In the genomic region with DNA sequence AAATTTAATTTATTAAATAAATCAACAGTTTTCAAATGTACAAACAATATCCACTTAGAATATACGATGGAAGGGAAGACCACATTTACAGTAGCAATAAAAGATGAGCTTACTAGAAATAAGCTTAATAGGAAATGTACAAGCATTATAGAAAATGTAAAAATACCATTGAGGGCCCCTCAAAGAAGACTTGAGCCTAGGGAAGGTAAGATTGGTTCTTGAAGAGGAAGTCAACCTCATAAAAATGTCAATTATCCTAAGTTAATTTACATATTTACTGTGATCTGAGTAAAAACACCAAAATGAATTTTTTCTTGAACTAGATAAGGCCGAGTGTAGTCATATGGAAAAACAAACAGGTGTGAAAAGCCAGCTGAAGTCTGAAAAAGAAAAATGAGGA, we compare ENCODE assay signal across 23 cellular contexts. TPM values are rescaled to one million over a fixed set of nuclear protein-coding genes. Genes with fewer than 3 reads are reported as not detected.
"Had no signal": no experiment of that assay in that cellular context is flagged by ENCODE, and none has a peak within 500 bp of the region (broad histone marks: within the 10 kb centered on the region; RNA-seq: fewer than 3 reads in every experiment).

No MANE protein-coding gene starts in this region.

- H3K4me1 ChIP-seq: gastrocnemius medialis, lower lobe of right lung, psoas muscle, spleen, testis, tibial artery had no signal

- H3K4me3 ChIP-seq: gastrocnemius medialis, lower lobe of right lung, ovary, psoas muscle, skin epidermis, spleen, testis, tibial artery had no signal

- H3K36me3 ChIP-seq: gastrocnemius medialis, lower lobe of right lung, ovary, spleen, tibial artery had no signal

- H3K27ac ChIP-seq: epithelial cell of prostate, gastrocnemius medialis, lower lobe of right lung, ovary, psoas muscle, skin epidermis, spleen, testis, tibial artery had no signal

- H3K9me3 ChIP-seq: gastrocnemius medialis, lower lobe of right lung, ovary, testis had no signal

- DNase-seq: effector CD8-positive, alpha-beta T cell; endodermal cell; foreskin fibroblast; gastrocnemius medialis; head of caudate nucleus; left ventricle myocardium superior; lower lobe of right lung; natural killer cell; occipital lobe; ovary; posterior cingulate gyrus; psoas muscle; spleen; stimulated activated CD4-positive, alpha-beta T cell treated with anti-CD3 and anti-CD28 coated beads, Interleukin-4, amount 100 ng/mL, for 4 hours; stimulated activated naive CD8-positive, alpha-beta T cell treated with anti-CD3 and anti-CD28 coated beads, Interleukin-15, Interleukin-2, amounts not matched to agents 100 U/mL and 50 U/mL, for 24 hours; testis; tibial artery had no signal

- ATAC-seq: esophagus mucosa; gastrocnemius medialis; left ventricle myocardium superior; lower lobe of right lung; natural killer cell; psoas muscle; right cardiac atrium; stimulated activated memory B cell treated with anti-CD40 and anti-IgM and Interleukin-4, amounts not matched to agents 10 μg/mL and 1 μg/mL and 100 μg/mL, for 72 hours; stimulated activated naive CD8-positive, alpha-beta T cell treated with anti-CD3 and anti-CD28 coated beads, Interleukin-15, Interleukin-2, amounts not matched to agents 100 U/mL and 50 U/mL, for 24 hours had no signal

- H3K27me3 ChIP-seq: gastrocnemius medialis, ovary, testis had no signal

RNA-seq across cellular contexts. Expression of gene TRIM67, which starts 39.7 kb away (rescaled TPM):
- total RNA-seq: esophagus mucosa, gastrocnemius medialis, left ventricle myocardium superior, lower lobe of right lung, natural killer cell had no signal
- polyA plus RNA-seq: keratinocyte, psoas muscle had no signal
